Comparison of ENCODE assay signal across 1 cellular context in genomic region chr12:106974525-106974924, GRCh38.
TF ChIP-seq lines count a peak whose summit lies in the region.

No MANE protein-coding gene starts in this region.

TF ChIP-seq in HepG2, 621 proteins besides CTCF, POLR2A, EP300 and RAD21 (continued from another document and continues in another):
- TF ChIP-seq, protein P1, sequence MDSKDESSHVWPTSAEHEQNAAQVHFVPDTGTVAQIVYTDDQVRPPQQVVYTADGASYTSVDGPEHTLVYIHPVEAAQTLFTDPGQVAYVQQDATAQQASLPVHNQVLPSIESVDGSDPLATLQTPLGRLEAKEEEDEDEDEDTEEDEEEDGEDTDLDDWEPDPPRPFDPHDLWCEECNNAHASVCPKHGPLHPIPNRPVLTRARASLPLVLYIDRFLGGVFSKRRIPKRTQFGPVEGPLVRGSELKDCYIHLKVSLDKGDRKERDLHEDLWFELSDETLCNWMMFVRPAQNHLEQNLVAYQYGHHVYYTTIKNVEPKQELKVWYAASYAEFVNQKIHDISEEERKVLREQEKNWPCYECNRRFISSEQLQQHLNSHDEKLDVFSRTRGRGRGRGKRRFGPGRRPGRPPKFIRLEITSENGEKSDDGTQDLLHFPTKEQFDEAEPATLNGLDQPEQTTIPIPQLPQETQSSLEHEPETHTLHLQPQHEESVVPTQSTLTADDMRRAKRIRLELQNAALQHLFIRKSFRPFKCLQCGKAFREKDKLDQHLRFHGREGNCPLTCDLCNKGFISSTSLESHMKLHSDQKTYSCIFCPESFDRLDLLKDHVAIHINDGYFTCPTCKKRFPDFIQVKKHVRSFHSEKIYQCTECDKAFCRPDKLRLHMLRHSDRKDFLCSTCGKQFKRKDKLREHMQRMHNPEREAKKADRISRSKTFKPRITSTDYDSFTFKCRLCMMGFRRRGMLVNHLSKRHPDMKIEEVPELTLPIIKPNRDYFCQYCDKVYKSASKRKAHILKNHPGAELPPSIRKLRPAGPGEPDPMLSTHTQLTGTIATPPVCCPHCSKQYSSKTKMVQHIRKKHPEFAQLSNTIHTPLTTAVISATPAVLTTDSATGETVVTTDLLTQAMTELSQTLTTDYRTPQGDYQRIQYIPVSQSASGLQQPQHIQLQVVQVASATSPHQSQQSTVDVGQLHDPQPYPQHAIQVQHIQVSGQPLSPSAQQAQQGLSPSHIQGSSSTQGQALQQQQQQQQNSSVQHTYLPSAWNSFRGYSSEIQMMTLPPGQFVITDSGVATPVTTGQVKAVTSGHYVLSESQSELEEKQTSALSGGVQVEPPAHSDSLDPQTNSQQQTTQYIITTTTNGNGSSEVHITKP (CRISPR knock-in tag; IDR thresholded peaks at IDR 0.05; ENCODE audit: low read depth): no peak
- TF ChIP-seq ZNF33A (CRISPR knock-in tag; IDR thresholded peaks at IDR 0.05; ENCODE audit: borderline replicate concordance) (no peak), FOXC1 (CRISPR knock-in tag; IDR thresholded peaks at IDR 0.05; ENCODE audit: borderline replicate concordance) (no peak), NPAS2 (CRISPR knock-in tag; IDR thresholded peaks at IDR 0.05; ENCODE audit: borderline replicate concordance) (no peak), CREBL2 (CRISPR knock-in tag; IDR thresholded peaks at IDR 0.05; ENCODE audit: borderline replicate concordance) (no peak), ZNF263 (CRISPR knock-in tag; IDR thresholded peaks at IDR 0.05) (no peak), SOX5 (CRISPR knock-in tag; IDR thresholded peaks at IDR 0.05; ENCODE audit: borderline replicate concordance) (peak; percentile 68; the same call in 1 of the 2 replicates), ZNF136 (CRISPR knock-in tag; IDR thresholded peaks at IDR 0.05; ENCODE audit: low read depth) (no peak), FOXO4 (CRISPR knock-in tag; conservative IDR thresholded peaks at IDR 0.05) (no peak), ZNF607 (CRISPR knock-in tag; IDR thresholded peaks at IDR 0.05; ENCODE audit: borderline replicate concordance) (no peak), ZNF44 (CRISPR knock-in tag; IDR thresholded peaks at IDR 0.05) (no peak), ZBTB34 (CRISPR knock-in tag; IDR thresholded peaks at IDR 0.05) (no peak), MEIS1 (CRISPR knock-in tag; IDR thresholded peaks at IDR 0.05; ENCODE audit: borderline replicate concordance) (no peak), PAXIP1 (CRISPR knock-in tag; conservative IDR thresholded peaks at IDR 0.05) (peak; percentile 60; the same call in 1 of the 2 replicates), NCOA5 (CRISPR knock-in tag; IDR thresholded peaks at IDR 0.05) (no peak), ZNF709 (CRISPR knock-in tag; IDR thresholded peaks at IDR 0.05) (no peak), TEAD3 (CRISPR knock-in tag; optimal IDR thresholded peaks at IDR 0.05; ENCODE audit: borderline replicate concordance) (peak; percentile 27), KDM6A (CRISPR knock-in tag; IDR thresholded peaks at IDR 0.05; ENCODE audit: low read depth) (no peak), RARA (CRISPR knock-in tag; IDR thresholded peaks at IDR 0.05) (peak; percentile 59; the same call in 1 of the 2 replicates), BRCA1 (CRISPR knock-in tag; IDR thresholded peaks at IDR 0.05) (no peak), ZNF264 (CRISPR knock-in tag; IDR thresholded peaks at IDR 0.05) (0 out of 2 replicates have a peak, but pooled peaks have one; percentile 20), HNRNPK (IDR thresholded peaks at IDR 0.05; ENCODE audit: low read depth, low read length, poor library complexity, severe bottlenecking) (no peak), MLXIP (CRISPR knock-in tag; IDR thresholded peaks at IDR 0.05; ENCODE audit: borderline replicate concordance) (peak; percentile 82), ZMYM4 (CRISPR knock-in tag; IDR thresholded peaks at IDR 0.05) (0 out of 2 replicates have a peak, but pooled peaks have one; percentile 20)
- TF ChIP-seq, protein P2, sequence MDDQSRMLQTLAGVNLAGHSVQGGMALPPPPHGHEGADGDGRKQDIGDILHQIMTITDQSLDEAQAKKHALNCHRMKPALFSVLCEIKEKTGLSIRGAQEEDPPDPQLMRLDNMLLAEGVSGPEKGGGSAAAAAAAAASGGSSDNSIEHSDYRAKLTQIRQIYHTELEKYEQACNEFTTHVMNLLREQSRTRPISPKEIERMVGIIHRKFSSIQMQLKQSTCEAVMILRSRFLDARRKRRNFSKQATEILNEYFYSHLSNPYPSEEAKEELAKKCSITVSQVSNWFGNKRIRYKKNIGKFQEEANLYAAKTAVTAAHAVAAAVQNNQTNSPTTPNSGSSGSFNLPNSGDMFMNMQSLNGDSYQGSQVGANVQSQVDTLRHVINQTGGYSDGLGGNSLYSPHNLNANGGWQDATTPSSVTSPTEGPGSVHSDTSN (CRISPR knock-in tag; IDR thresholded peaks at IDR 0.05; ENCODE audit: borderline replicate concordance): no peak
- TF ChIP-seq, protein P3, sequence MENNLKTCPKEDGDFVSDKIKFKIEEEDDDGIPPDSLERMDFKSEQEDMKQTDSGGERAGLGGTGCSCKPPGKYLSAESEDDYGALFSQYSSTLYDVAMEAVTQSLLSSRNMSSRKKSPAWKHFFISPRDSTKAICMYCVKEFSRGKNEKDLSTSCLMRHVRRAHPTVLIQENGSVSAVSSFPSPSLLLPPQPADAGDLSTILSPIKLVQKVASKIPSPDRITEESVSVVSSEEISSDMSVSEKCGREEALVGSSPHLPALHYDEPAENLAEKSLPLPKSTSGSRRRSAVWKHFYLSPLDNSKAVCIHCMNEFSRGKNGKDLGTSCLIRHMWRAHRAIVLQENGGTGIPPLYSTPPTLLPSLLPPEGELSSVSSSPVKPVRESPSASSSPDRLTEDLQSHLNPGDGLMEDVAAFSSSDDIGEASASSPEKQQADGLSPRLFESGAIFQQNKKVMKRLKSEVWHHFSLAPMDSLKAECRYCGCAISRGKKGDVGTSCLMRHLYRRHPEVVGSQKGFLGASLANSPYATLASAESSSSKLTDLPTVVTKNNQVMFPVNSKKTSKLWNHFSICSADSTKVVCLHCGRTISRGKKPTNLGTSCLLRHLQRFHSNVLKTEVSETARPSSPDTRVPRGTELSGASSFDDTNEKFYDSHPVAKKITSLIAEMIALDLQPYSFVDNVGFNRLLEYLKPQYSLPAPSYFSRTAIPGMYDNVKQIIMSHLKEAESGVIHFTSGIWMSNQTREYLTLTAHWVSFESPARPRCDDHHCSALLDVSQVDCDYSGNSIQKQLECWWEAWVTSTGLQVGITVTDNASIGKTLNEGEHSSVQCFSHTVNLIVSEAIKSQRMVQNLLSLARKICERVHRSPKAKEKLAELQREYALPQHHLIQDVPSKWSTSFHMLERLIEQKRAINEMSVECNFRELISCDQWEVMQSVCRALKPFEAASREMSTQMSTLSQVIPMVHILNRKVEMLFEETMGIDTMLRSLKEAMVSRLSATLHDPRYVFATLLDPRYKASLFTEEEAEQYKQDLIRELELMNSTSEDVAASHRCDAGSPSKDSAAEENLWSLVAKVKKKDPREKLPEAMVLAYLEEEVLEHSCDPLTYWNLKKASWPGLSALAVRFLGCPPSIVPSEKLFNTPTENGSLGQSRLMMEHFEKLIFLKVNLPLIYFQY (CRISPR knock-in tag; IDR thresholded peaks at IDR 0.05; ENCODE audit: borderline replicate concordance): no peak; the same call in 1 of the 2 replicates
- TF ChIP-seq, protein P4, sequence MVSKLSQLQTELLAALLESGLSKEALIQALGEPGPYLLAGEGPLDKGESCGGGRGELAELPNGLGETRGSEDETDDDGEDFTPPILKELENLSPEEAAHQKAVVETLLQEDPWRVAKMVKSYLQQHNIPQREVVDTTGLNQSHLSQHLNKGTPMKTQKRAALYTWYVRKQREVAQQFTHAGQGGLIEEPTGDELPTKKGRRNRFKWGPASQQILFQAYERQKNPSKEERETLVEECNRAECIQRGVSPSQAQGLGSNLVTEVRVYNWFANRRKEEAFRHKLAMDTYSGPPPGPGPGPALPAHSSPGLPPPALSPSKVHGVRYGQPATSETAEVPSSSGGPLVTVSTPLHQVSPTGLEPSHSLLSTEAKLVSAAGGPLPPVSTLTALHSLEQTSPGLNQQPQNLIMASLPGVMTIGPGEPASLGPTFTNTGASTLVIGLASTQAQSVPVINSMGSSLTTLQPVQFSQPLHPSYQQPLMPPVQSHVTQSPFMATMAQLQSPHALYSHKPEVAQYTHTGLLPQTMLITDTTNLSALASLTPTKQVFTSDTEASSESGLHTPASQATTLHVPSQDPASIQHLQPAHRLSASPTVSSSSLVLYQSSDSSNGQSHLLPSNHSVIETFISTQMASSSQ (IDR thresholded peaks at IDR 0.05; ENCODE audit: low read depth): peak; percentile 46; the same call in 1 of the 2 replicates
- TF ChIP-seq, protein P4 (CRISPR knock-in tag; IDR thresholded peaks at IDR 0.05; ENCODE audit: borderline replicate concordance): peak; percentile 39; the same call in 1 of the 2 replicates
- TF ChIP-seq, protein P5, sequence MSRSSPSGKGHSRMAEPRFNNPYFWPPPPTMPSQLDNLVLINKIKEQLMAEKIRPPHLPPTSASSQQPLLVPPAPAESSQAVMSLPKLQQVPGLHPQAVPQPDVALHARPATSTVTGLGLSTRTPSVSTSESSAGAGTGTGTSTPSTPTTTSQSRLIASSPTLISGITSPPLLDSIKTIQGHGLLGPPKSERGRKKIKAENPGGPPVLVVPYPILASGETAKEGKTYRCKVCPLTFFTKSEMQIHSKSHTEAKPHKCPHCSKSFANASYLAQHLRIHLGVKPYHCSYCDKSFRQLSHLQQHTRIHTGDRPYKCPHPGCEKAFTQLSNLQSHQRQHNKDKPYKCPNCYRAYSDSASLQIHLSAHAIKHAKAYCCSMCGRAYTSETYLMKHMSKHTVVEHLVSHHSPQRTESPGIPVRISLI (CRISPR knock-in tag; IDR thresholded peaks at IDR 0.05; ENCODE audit: borderline replicate concordance): no peak
